10 cellular contexts compared by ENCODE assay signal in the genomic region with DNA sequence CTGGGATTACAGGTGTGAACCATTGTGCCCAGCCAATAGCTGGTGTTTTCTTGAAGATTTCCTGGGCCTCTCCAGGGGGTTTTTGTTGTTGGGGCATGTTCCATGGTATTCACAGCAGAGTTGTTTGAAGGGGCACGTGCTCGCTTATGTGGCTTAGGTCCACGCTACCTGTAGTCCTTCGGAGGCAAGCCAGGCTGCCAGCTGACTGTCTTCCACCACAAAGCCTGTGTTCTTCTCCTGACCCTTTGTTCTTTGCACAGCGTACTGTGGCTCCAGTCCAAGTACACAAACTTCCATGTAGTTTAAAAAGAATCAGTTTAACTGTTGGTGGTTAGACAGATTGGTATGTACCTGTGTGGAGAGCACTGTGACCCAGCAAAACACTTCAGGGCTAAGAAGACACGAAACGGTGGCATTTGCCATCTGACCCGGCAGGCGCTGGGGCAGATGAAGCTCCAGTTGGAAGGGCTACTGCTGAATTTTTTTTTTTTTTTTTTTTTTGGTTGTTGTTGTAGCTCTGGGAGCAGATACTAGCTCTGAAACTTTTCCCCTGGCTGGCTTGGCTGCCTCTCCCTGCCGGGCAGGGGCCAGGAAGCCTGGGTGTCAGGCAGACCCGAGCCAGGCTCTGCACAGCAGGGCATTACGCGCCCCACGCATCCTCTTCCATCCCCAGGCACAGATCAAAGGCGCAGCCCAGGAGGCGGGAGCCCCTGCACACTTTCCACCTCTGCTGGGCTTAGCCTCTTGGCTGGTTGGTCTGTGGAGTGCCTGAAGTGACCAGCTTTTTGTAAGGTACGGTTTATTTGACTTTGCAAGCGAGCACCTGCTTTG. TPM values are rescaled to one million over a fixed set of nuclear protein-coding genes. Genes with fewer than 3 reads are reported as not detected.
DNase-seq lines count a peak whose midpoint lies in the region; ATAC-seq, FAIRE-seq and TF ChIP-seq lines count a peak whose summit lies in the region.
"Had no signal": no experiment of that assay in that cellular context is flagged by ENCODE, and none has a peak within 500 bp of the region (broad histone marks: within the 10 kb centered on the region; RNA-seq: fewer than 3 reads in every experiment).

No MANE protein-coding gene starts in this region.

- peaks cover 0 to 10% of the 10 kb centered on the region in 2 experiments; a peak in 2 of 4 replicates for H3K79me2 ChIP-seq in H1 (ENCODE audit: control insufficient read depth in 1 of 2, insufficient read depth in 2 of 2, low read length in 2 of 2)

- H3K4me3 Mint-ChIP-seq in neural crest cell = no peak overlapping the region
- H3K4me3 Mint-ChIP-seq: CD4-positive, CD25-positive, alpha-beta regulatory T cell had no signal

- no peak overlapping the region for H2AK5ac ChIP-seq in H1 (ENCODE audit: low read depth, low read length)

- peak; percentile 79 for DNase-seq in DMS79 treated with DMSO at 0.1 percent for 48 hours (lab: John Stamatoyannopoulos, UW)
- peak; percentile 66 for DNase-seq in NCI-H2107 treated with DMSO at 0.1 percent for 48 hours (lab: John Stamatoyannopoulos, UW; ENCODE audit: unreplicated experiment)
- no peak for DNase-seq in H1 (ENCODE audit: low read depth in 1 of 2, low spot score in 2 of 2)
- DNase-seq in neural crest cell (ENCODE audit: low read depth, low spot score) = no peak
- no peak for DNase-seq in NK-92 (lab: John Stamatoyannopoulos, UW; ENCODE audit: unreplicated experiment)
- no peak for DNase-seq in stimulated activated CD4-positive, alpha-beta T cell treated with anti-CD3 and anti-CD28 coated beads, Interleukin-4, amount 100 ng/mL, for 24 hours
- DNase-seq in LoVo (ENCODE audit: low spot score) = no peak
- DNase-seq: CD4-positive, CD25-positive, alpha-beta regulatory T cell; NCI-H2227 treated with DMSO at 0.1 percent for 48 hours had no signal

- peaks cover 5% of the 10 kb centered on the region for H3K36me3 Mint-ChIP-seq in neural crest cell (ENCODE audit: low read depth)
- H3K36me3 Mint-ChIP-seq: CD4-positive, CD25-positive, alpha-beta regulatory T cell had no signal

- no peak overlapping the region for H3K14ac ChIP-seq in H1 (ENCODE audit: insufficient read length)

- H2BK20ac ChIP-seq in H1 (ENCODE audit: low read length) = peak overlapping the region; percentile 66; the same call in 1 of the 2 replicates

- H4K8ac ChIP-seq in H1 (ENCODE audit: extremely low read depth, insufficient read depth, low read length) = 0 out of 2 replicates have a peak overlapping the region, but pooled peaks have one; percentile 31

- 68% methylated on average over 18 of the region's 18 CpGs; no CpG with 5 or more reads in 1 of the 2 experiments for WGBS in H1 (ENCODE audit: extremely low coverage in 1 of 2, insufficient coverage in 1 of 2, insufficient read length in 1 of 2, insufficient replicate concordance in 2 of 2, low coverage in 1 of 2, low lambda C conversion rate in 2 of 2, missing lambda C conversion rate in 1 of 2), 2 experiments

- H4K91ac ChIP-seq in H1 (replicated peaks; ENCODE audit: insufficient read length, low read length) = peak overlapping the region; percentile 61

- H3K4me3 ChIP-seq in H1 (ENCODE audit: extremely low read depth in 1 of 4, insufficient read depth in 2 of 4, low read depth in 3 of 4, low read length in 4 of 4) = no peak overlapping the region

- H3K27ac Mint-ChIP-seq in neural crest cell (ENCODE audit: unreplicated experiment) = peak overlapping the region; percentile 79

- H3K23me2 ChIP-seq in H1 (ENCODE audit: low read depth, low read length) = peaks cover 2% of the 10 kb centered on the region; the same call in 1 of the 2 replicates

- POLR2A ChIA-PET in H1 (lab: Charles Lee; ENCODE audit: partially characterized antibody) = interaction anchor here (0.6 to 1.6 kb wide), 5 partner anchors 18 to 422 kb away, joined by 3 to 5 read pairs (median 3); no protein-coding TSS in a partner anchor

- no peak overlapping the region for H2BK15ac ChIP-seq in H1 (ENCODE audit: low read length)

- H4K5ac ChIP-seq in H1 (ENCODE audit: insufficient read length, low read depth, low read length) = no peak overlapping the region

- no peak for ATAC-seq in HG03097 (IDR thresholded peaks at IDR 0.05; ENCODE audit: low FRiP score, unreplicated experiment)

- peak overlapping the region; percentile 26; the same call in 1 of the 2 replicates for H3K18ac ChIP-seq in H1 (ENCODE audit: extremely low read depth, low read length)

- H2BK12ac ChIP-seq in H1 (ENCODE audit: low read depth, low read length) = peak overlapping the region; percentile 56; the same call in 1 of the 2 replicates

- H2BK120ac ChIP-seq in H1 (replicated peaks; ENCODE audit: low read depth, low read length) = no peak overlapping the region

- H3K27me3 Mint-ChIP-seq in neural crest cell (ENCODE audit: low read depth) = no peaks in the 10 kb centered on the region

- no peak for TF ChIP-seq POLR2A in H1 (IDR thresholded peaks at IDR 0.05; ENCODE audit: control extremely low read depth in 1 of 2, low read depth in 2 of 2, low read length in 2 of 2)

- H3K27ac ChIP-seq in H1 (ENCODE audit: low read depth, low read length) = no peak overlapping the region

- H4K20me1 ChIP-seq in H1 (replicated peaks in 1 of 2; ENCODE audit: control insufficient read depth in 1 of 2, insufficient read depth in 2 of 2, low read length in 2 of 2) = peaks cover 0 to 10% of the 10 kb centered on the region in 2 experiments

- CTCF ChIA-PET in H1 (lab: Charles Lee; ENCODE audit: partially characterized antibody) = interaction anchor here (0.9 to 22.6 kb wide), 12 partner anchors 14 to 93 kb away, joined by 3 to 377 read pairs (median 4); no protein-coding TSS in a partner anchor

- H3K56ac ChIP-seq in H1 (replicated peaks; ENCODE audit: insufficient read length, low read depth, low read length) = no peak overlapping the region

- H3K4me2 ChIP-seq in H1 (ENCODE audit: insufficient read depth in 1 of 2, low read depth in 2 of 2, low read length in 2 of 2) = peak overlapping the region; percentile 16 to 43; a peak in 3 of 4 replicates

- no peak overlapping the region for H3K23ac ChIP-seq in H1 (ENCODE audit: insufficient read length)

- no peaks in the 10 kb centered on the region for H3K27me3 ChIP-seq in H1 (replicated peaks in 1 of 4; ENCODE audit: control insufficient read depth in 3 of 4, extremely low read depth in 1 of 4, insufficient read depth in 3 of 4, low read length in 3 of 4)

- no peaks in the 10 kb centered on the region for H3K9me3 Mint-ChIP-seq in neural crest cell
- H3K9me3 Mint-ChIP-seq: CD4-positive, CD25-positive, alpha-beta regulatory T cell had no signal

- no peaks in the 10 kb centered on the region for H3K9me3 ChIP-seq in H1 (ENCODE audit: insufficient read depth in 2 of 2, low read depth in 1 of 2, low read length in 1 of 2)

- peak overlapping the region; percentile 29; the same call in 1 of the 2 replicates for H2BK5ac ChIP-seq in H1 (ENCODE audit: low read depth, low read length)

- no peak overlapping the region for H2AFZ ChIP-seq in H1 (ENCODE audit: low read length)

- no peak for TF ChIP-seq CTCF in H1 (IDR thresholded peaks at IDR 0.05; ENCODE audit: control extremely low read depth in 1 of 3, insufficient read depth in 1 of 3, low read depth in 1 of 3, low read length in 3 of 3)
- TF ChIP-seq CTCF in neural crest cell (conservative IDR thresholded peaks at IDR 0.05) = no peak

- FAIRE-seq in H1 (lab: Jason Lieb, UNC) = no peak

- H3K9ac ChIP-seq in H1 (replicated peaks in 1 of 4; ENCODE audit: extremely low read depth in 1 of 4, low read depth in 3 of 4, low read length in 3 of 4) = no peak overlapping the region

- peak overlapping the region; percentile 40 for H3K4ac ChIP-seq in H1 (replicated peaks; ENCODE audit: insufficient read length, low read depth, low read length)

- no peaks in the 10 kb centered on the region for H3K36me3 ChIP-seq in H1 (ENCODE audit: control insufficient read depth in 2 of 4, insufficient read depth in 4 of 4, low read length in 3 of 4)

- H3K79me1 ChIP-seq in H1 (ENCODE audit: low read depth, low read length) = peaks cover 12% of the 10 kb centered on the region

- no peak for TF ChIP-seq EP300 in H1 (IDR thresholded peaks at IDR 0.05; ENCODE audit: borderline replicate concordance in 1 of 2, low read depth in 2 of 2, low read length in 2 of 2)

- peaks cover 13 to 38% (median 28%) of the 10 kb centered on the region in 4 experiments for H3K4me1 ChIP-seq in H1 (replicated peaks in 1 of 4; ENCODE audit: control insufficient read depth in 3 of 4, insufficient read depth in 4 of 4, low read length in 3 of 4)

- no peak for TF ChIP-seq RAD21 in H1 (IDR thresholded peaks at IDR 0.05 in 1 of 2, conservative IDR thresholded peaks at IDR 0.05 in 1 of 2; ENCODE audit: low read depth in 2 of 2, low read length in 2 of 2)

- peaks cover 71% of the 10 kb centered on the region for H3K4me1 Mint-ChIP-seq in neural crest cell
- H3K4me1 Mint-ChIP-seq: CD4-positive, CD25-positive, alpha-beta regulatory T cell had no signal

TF ChIP-seq in H1, 55 proteins besides CTCF, POLR2A, EP300 and RAD21 (continues in another document):
- no peak for TF ChIP-seq BACH1 (IDR thresholded peaks at IDR 0.05; ENCODE audit: low read length)
- no peak for TF ChIP-seq GTF2F1 (IDR thresholded peaks at IDR 0.05; ENCODE audit: borderline replicate concordance, low read depth, low read length)
- TF ChIP-seq KDM1A (IDR thresholded peaks at IDR 0.05; ENCODE audit: borderline replicate concordance, low read length) = no peak
- TF ChIP-seq, protein P1, sequence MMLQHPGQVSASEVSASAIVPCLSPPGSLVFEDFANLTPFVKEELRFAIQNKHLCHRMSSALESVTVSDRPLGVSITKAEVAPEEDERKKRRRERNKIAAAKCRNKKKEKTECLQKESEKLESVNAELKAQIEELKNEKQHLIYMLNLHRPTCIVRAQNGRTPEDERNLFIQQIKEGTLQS (IDR thresholded peaks at IDR 0.05; ENCODE audit: insufficient read depth, low read depth, low read length) = no peak
- TF ChIP-seq ASH2L (IDR thresholded peaks at IDR 0.05; ENCODE audit: low read length) = no peak
- no peak for TF ChIP-seq NRF1 (IDR thresholded peaks at IDR 0.05; ENCODE audit: low read depth, low read length)
- TF ChIP-seq KDM4A (IDR thresholded peaks at IDR 0.05; ENCODE audit: low read depth, low read length, severe bottlenecking) = no peak
- no peak for TF ChIP-seq KDM5A (IDR thresholded peaks at IDR 0.05; ENCODE audit: low read length)

RNA-seq across cellular contexts. Expression of a gene that starts 5.7 kb away (rescaled TPM):
- 41.7 and 43.4 TPM in 2 replicates for total RNA-seq in H1 (2021; fragmentation: NEBNext Ultra II Directional; extraction: Animal tissue kit (Norgen Biotek cat#: 25700))
- 7.9 and 13.8 TPM in 2 replicates for polyA plus RNA-seq in H1 (2011; rRNA removed)
- 9.9 TPM for polyA plus RNA-seq in H1 (2011; cell fraction: cytosol; rRNA removed)
- 22.7 TPM for polyA plus RNA-seq in H1 (2011; cell fraction: nucleus; rRNA removed)
- polyA plus RNA-seq in H1 (2012, experiment 1 of 2) = 14.3 to 18.0 TPM (median 16.3 TPM) in 4 replicates
- polyA plus RNA-seq in H1 (2012, experiment 2 of 2) = 8.5 TPM
- 16.9 TPM for polyA plus RNA-seq in H1 (2013, experiment 1 of 2)
- polyA plus RNA-seq in H1 (2013, experiment 2 of 2) = 15.7 TPM
- 23.1 and 26.4 TPM in 2 replicates for polyA minus RNA-seq in H1 (2011; rRNA and poly(A)+ RNA removed)
- 13.1 TPM for polyA minus RNA-seq in H1 (2011; cell fraction: cytosol; rRNA and poly(A)+ RNA removed)
- polyA minus RNA-seq in H1 (2011; cell fraction: nucleus; rRNA and poly(A)+ RNA removed) = 21.8 TPM
- 132 and 143 TPM in 2 replicates for total RNA-seq in neural crest cell

Comparison
In these comparisons a context has a peak if more than half of its experiments do, and no peak if none do; other contexts are left out.
1. DNase-seq: peak in DMS79 treated with DMSO at 0.1 percent for 48 hours (single experiment) and NCI-H2107 treated with DMSO at 0.1 percent for 48 hours (single experiment); none in H1 (0 of 2), neural crest cell (single experiment), NK-92 (single experiment), stimulated activated CD4-positive, alpha-beta T cell treated with anti-CD3 and anti-CD28 coated beads, Interleukin-4, amount 100 ng/mL, for 24 hours (single experiment) and LoVo (single experiment).